20 cellular contexts compared by ENCODE assay signal in the genomic region with DNA sequence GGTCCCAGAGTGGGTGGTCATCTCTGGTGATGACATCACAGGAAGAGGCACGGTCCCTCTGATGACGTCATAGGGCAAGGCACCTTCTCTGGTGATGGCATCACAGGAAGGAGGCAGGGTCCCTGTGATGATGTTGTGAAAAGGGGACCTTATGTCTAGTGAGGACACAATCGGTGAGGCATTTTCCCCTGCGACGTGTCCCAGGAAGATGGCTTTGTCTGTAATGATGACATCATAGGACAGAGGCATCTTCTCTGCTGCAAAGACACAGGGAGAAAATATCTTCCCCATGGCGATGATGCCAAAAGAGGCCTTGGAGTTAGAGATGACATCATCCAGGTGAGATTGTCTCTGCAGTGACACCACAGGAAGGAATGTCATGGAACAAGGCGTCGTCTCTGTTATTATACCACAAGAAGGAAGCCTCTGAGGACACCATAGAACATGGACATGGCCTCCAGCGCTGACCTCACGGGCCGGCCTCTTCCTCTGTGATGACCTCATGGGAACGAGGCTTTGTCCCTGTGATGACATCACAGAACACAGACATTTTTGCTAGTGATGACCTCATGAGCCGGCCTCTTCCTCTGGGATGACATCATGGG. TPM values are rescaled to one million over a fixed set of nuclear protein-coding genes. Genes with fewer than 3 reads are reported as not detected.
A peak's percentile ranks its signal among the peaks of the same experiment; 100 is the strongest.
DNase-seq lines count a peak whose midpoint lies in the region; ATAC-seq, FAIRE-seq and TF ChIP-seq lines count a peak whose summit lies in the region.
"Had no signal": no experiment of that assay in that cellular context is flagged by ENCODE, and none has a peak within 500 bp of the region (broad histone marks: within the 10 kb centered on the region; RNA-seq: fewer than 3 reads in every experiment).

No MANE protein-coding gene starts in this region.

- H3K4me2 ChIP-seq in HepG2 (ENCODE audit: low read depth, low read length): no peak overlapping the region

- peaks cover 9% of the 10 kb centered on the region for H3K27me3 Mint-ChIP-seq in endothelial cell (ENCODE audit: unreplicated experiment)

- H3K9me3 ChIP-seq in HepG2 (ENCODE audit: low read length): no peaks in the 10 kb centered on the region
- H3K9me3 ChIP-seq in right lobe of liver: no peaks in the 10 kb centered on the region

- CTCF ChIA-PET in HepG2 (lab: Yijun Ruan, JAX; ENCODE audit: low intra/inter-chr PET ratio, low total read pairs): no interaction called here

- in situ Hi-C loops in HepG2 (cut with HindIII; ENCODE audit: extremely low pct_ligation_motif_present, low pct_unique_long_range_greater_than_20kb): no loop called here

- peaks cover 6% of the 10 kb centered on the region for H3K36me3 Mint-ChIP-seq in endothelial cell (ENCODE audit: low read depth, unreplicated experiment)

- ATAC-seq in HepG2 (no peak), right lobe of liver (no peak), HG03565 (IDR thresholded peaks at IDR 0.05; ENCODE audit: unreplicated experiment) (no peak), HG03457 (IDR thresholded peaks at IDR 0.05; ENCODE audit: unreplicated experiment) (no peak)
- ATAC-seq: Panc1, SK-N-SH treated with all-trans-retinoic acid at 6 μM for 48 hours had no signal

- H3K9me3 Mint-ChIP-seq in endothelial cell (ENCODE audit: unreplicated experiment): no peaks in the 10 kb centered on the region

- no peaks in the 10 kb centered on the region for H3K36me3 ChIP-seq in HepG2 (replicated peaks in 1 of 2; ENCODE audit: control insufficient read depth in 1 of 2, insufficient read depth in 2 of 2, low read length in 2 of 2)
- no peaks in the 10 kb centered on the region for H3K36me3 ChIP-seq in right lobe of liver

- TF ChIP-seq RAD21 in HepG2 (CRISPR knock-in tag; IDR thresholded peaks at IDR 0.05) (no peak), Ishikawa (IDR thresholded peaks at IDR 0.05; ENCODE audit: low read depth) (no peak)

- H3K4me3 ChIP-seq in HepG2 (replicated peaks in 1 of 3; ENCODE audit: insufficient read depth in 1 of 3, low read depth in 2 of 3, low read length in 3 of 3) (no peak overlapping the region), right lobe of liver (no peak overlapping the region)

- H3K27me3 ChIP-seq in HepG2 (ENCODE audit: control insufficient read depth in 1 of 2, insufficient read depth in 2 of 2, low read length in 2 of 2): peaks cover 0 to 2% of the 10 kb centered on the region in 2 experiments; a peak in 1 of 5 replicates
- H3K27me3 ChIP-seq in right lobe of liver: peaks cover 0 to 10% of the 10 kb centered on the region in 2 donors

- TF ChIP-seq POLR2A in HepG2 (IDR thresholded peaks at IDR 0.05; ENCODE audit: insufficient read depth in 1 of 2, low read depth in 2 of 2, low read length in 2 of 2): no peak
- TF ChIP-seq POLR2A in right lobe of liver (IDR thresholded peaks at IDR 0.05): no peak

- H3K4me1 Mint-ChIP-seq in endothelial cell (ENCODE audit: unreplicated experiment): no peaks in the 10 kb centered on the region

- no peaks in the 10 kb centered on the region for H3K79me2 ChIP-seq in HepG2 (ENCODE audit: insufficient read depth, low read length)

- H2AFZ ChIP-seq in HepG2 (ENCODE audit: low read length): no peak overlapping the region

- POLR2A ChIA-PET in HepG2 (lab: Yijun Ruan, JAX): no interaction called here

- no peak for FAIRE-seq in HepG2 (lab: Jason Lieb, UNC)
- FAIRE-seq: A204.1, H54 had no signal

- DNase-seq in HepG2 (ENCODE audit: low spot score) (no peak), right lobe of liver (no peak), endothelial cell (ENCODE audit: low spot score) (no peak), substantia nigra (lab: John Stamatoyannopoulos, UW) (no peak), SK-N-DZ (ENCODE audit: low spot score) (no peak)
- DNase-seq: AML-193, DMS79, GF-D8, Karpas-422, NCI-H187 treated with DMSO at 0.1 percent for 48 hours, NCI-H2171, NCI-H510A treated with DMSO at 0.1 percent for 48 hours, Right ventricle myocardium superior had no signal

- no peaks in the 10 kb centered on the region for H4K20me1 ChIP-seq in HepG2 (ENCODE audit: insufficient read depth, low read length)

- WGBS in HepG2 (ENCODE audit: low lambda C conversion rate): 46% methylated on average over 12 of the region's 13 CpGs
- WGBS in right lobe of liver (ENCODE audit: insufficient coverage, low coverage, low lambda C conversion rate, missing lambda C conversion rate): 64% methylated on average over 9 of the region's 13 CpGs

- intact Hi-C loops in HepG2 (cut with micrococcal nuclease; ENCODE audit: unreplicated experiment): no loop called here
- intact Hi-C loops in right lobe of liver (cut with DNase I): no loop called here

- no peak overlapping the region for H3K27ac Mint-ChIP-seq in endothelial cell (ENCODE audit: unreplicated experiment)

- H3K9ac ChIP-seq in HepG2 (ENCODE audit: insufficient read depth, low read depth, low read length): no peak overlapping the region

- H3K4me1 ChIP-seq in HepG2 (ENCODE audit: insufficient read depth, low read length): no peaks in the 10 kb centered on the region
- H3K4me1 ChIP-seq in right lobe of liver: no peaks in the 10 kb centered on the region

- BruUV-seq in HepG2 (replicated peaks; lab: Mats Ljungman, UMichigan): no TSS peak

- peak overlapping the region; percentile 14 for H3K4me3 Mint-ChIP-seq in endothelial cell (ENCODE audit: unreplicated experiment)

- H3K27ac ChIP-seq in HepG2 (ENCODE audit: extremely low read length, insufficient read depth, low read length) (no peak overlapping the region), right lobe of liver (no peak overlapping the region), substantia nigra (ENCODE audit: low read depth, low read length, poor library complexity, severe bottlenecking) (peak overlapping the region; percentile 30)

- TF ChIP-seq CTCF in HepG2 (CRISPR knock-in tag; IDR thresholded peaks at IDR 0.05): no peak
- no peak for TF ChIP-seq CTCF in right lobe of liver (IDR thresholded peaks at IDR 0.05)
- TF ChIP-seq CTCF in endothelial cell (IDR thresholded peaks at IDR 0.05; ENCODE audit: unreplicated experiment): no peak

- no peak for TF ChIP-seq EP300 in HepG2 (IDR thresholded peaks at IDR 0.05; ENCODE audit: low read depth in 2 of 2, low read length in 2 of 2)
- no peak for TF ChIP-seq EP300 in HepG2 (CRISPR knock-in tag; IDR thresholded peaks at IDR 0.05; ENCODE audit: borderline replicate concordance)
- TF ChIP-seq EP300 in Ishikawa (IDR thresholded peaks at IDR 0.05; ENCODE audit: borderline replicate concordance): no peak

RNA-seq across cellular contexts. Expression of gene SHISA7, which starts 10.6 kb away (rescaled TPM):
- total RNA-seq in HepG2 (2016; rRNA removed; fragmentation: Illumina TruSeq; extraction: Trizol) (not detected in 2 replicates), right lobe of liver (under 1 TPM in 1 of 6 experiments, not detected in 5; 0.04 TPM), endothelial cell (ENCODE audit: unreplicated experiment) (not detected)
- not detected in 2 replicates for total RNA-seq in HepG2 (2016; cell fraction: cytosol; rRNA removed; fragmentation: Illumina TruSeq; extraction: Trizol; ENCODE audit: low read depth)
- not detected in 2 replicates for total RNA-seq in HepG2 (2016; cell fraction: insoluble cytoplasmic fraction; rRNA removed; fragmentation: Illumina TruSeq; extraction: Trizol)
- not detected in 2 replicates for total RNA-seq in HepG2 (2016; cell fraction: membrane; rRNA removed; fragmentation: Illumina TruSeq; extraction: Trizol)
- not detected in 2 replicates for total RNA-seq in HepG2 (2016; cell fraction: nucleus; rRNA removed; fragmentation: Illumina TruSeq; extraction: Trizol)
- polyA plus RNA-seq in HepG2 (2011; rRNA removed): not detected in 2 replicates
- not detected in 2 replicates for polyA plus RNA-seq in HepG2 (2011; cell fraction: cytosol; rRNA removed)
- not detected in 2 replicates for polyA plus RNA-seq in HepG2 (2011; cell fraction: nucleus; rRNA removed)
- polyA plus RNA-seq in HepG2 (2012): not detected in 2 replicates
- polyA plus RNA-seq in HepG2 (2016; cell fraction: cytosol; fragmentation: Illumina TruSeq; extraction: Trizol; ENCODE audit: low read depth): not detected in 2 replicates
- not detected in 2 replicates for polyA plus RNA-seq in HepG2 (2016; cell fraction: insoluble cytoplasmic fraction; fragmentation: Illumina TruSeq; extraction: Trizol; ENCODE audit: low read depth)
- polyA plus RNA-seq in HepG2 (2016; cell fraction: membrane; fragmentation: Illumina TruSeq; extraction: Trizol; ENCODE audit: low read depth): not detected in 2 replicates
- polyA plus RNA-seq in HepG2 (2016; cell fraction: nucleus; fragmentation: Illumina TruSeq; extraction: Trizol; ENCODE audit: insufficient read depth, low read depth): not detected in 2 replicates
- polyA minus RNA-seq in HepG2 (2011; rRNA and poly(A)+ RNA removed; ENCODE audit: low replicate concordance): 0.05 TPM in 1 of 2 replicates, not detected in the other
- not detected in 2 replicates for polyA minus RNA-seq in HepG2 (2011; cell fraction: cytosol; rRNA and poly(A)+ RNA removed)
- not detected in 2 replicates for polyA minus RNA-seq in HepG2 (2011; cell fraction: nucleus; rRNA and poly(A)+ RNA removed)
- polyA plus RNA-seq in SK-N-DZ (2014; cell fraction: cytosol; rRNA removed): 0.29 and 0.62 TPM in 2 replicates
- 0.46 and 0.94 TPM in 2 replicates for polyA plus RNA-seq in SK-N-DZ (2014; cell fraction: nucleus; rRNA removed)
- total RNA-seq: Right ventricle myocardium superior had no signal

RNA-seq across cellular contexts. Expression of gene UBE2S, which starts 24.9 kb away (rescaled TPM):
- total RNA-seq in HepG2 (2016; rRNA removed; fragmentation: Illumina TruSeq; extraction: Trizol) (29.5 and 39.3 TPM in 2 replicates), right lobe of liver (10 to 100 TPM in 3 of 6 experiments, 1 to 10 TPM in 3; 4.3 to 16.4 (median 9.1) TPM), endothelial cell (ENCODE audit: unreplicated experiment) (56.2 TPM)
- 24.2 and 26.4 TPM in 2 replicates for total RNA-seq in HepG2 (2016; cell fraction: cytosol; rRNA removed; fragmentation: Illumina TruSeq; extraction: Trizol; ENCODE audit: low read depth)
- total RNA-seq in HepG2 (2016; cell fraction: insoluble cytoplasmic fraction; rRNA removed; fragmentation: Illumina TruSeq; extraction: Trizol): 27.5 and 32.8 TPM in 2 replicates
- total RNA-seq in HepG2 (2016; cell fraction: membrane; rRNA removed; fragmentation: Illumina TruSeq; extraction: Trizol): 46.3 and 52.3 TPM in 2 replicates
- total RNA-seq in HepG2 (2016; cell fraction: nucleus; rRNA removed; fragmentation: Illumina TruSeq; extraction: Trizol): 8.8 and 13.3 TPM in 2 replicates
- polyA plus RNA-seq in HepG2 (2011; rRNA removed): 26.6 and 32.2 TPM in 2 replicates
- polyA plus RNA-seq in HepG2 (2011; cell fraction: cytosol; rRNA removed): 13.5 and 25.5 TPM in 2 replicates
- polyA plus RNA-seq in HepG2 (2011; cell fraction: nucleus; rRNA removed): 11.7 and 17.0 TPM in 2 replicates
- polyA plus RNA-seq in HepG2 (2012): 13.3 and 15.9 TPM in 2 replicates
- 40.7 and 47.0 TPM in 2 replicates for polyA plus RNA-seq in HepG2 (2016; cell fraction: cytosol; fragmentation: Illumina TruSeq; extraction: Trizol; ENCODE audit: low read depth)
- 40.6 and 48.2 TPM in 2 replicates for polyA plus RNA-seq in HepG2 (2016; cell fraction: insoluble cytoplasmic fraction; fragmentation: Illumina TruSeq; extraction: Trizol; ENCODE audit: low read depth)
- polyA plus RNA-seq in HepG2 (2016; cell fraction: membrane; fragmentation: Illumina TruSeq; extraction: Trizol; ENCODE audit: low read depth): 58.0 and 64.6 TPM in 2 replicates
- 28.6 and 29.6 TPM in 2 replicates for polyA plus RNA-seq in HepG2 (2016; cell fraction: nucleus; fragmentation: Illumina TruSeq; extraction: Trizol; ENCODE audit: insufficient read depth, low read depth)
- polyA minus RNA-seq in HepG2 (2011; rRNA and poly(A)+ RNA removed; ENCODE audit: low replicate concordance): 27.9 and 372 TPM in 2 replicates
- polyA minus RNA-seq in HepG2 (2011; cell fraction: cytosol; rRNA and poly(A)+ RNA removed): 21.6 and 27.8 TPM in 2 replicates
- 11.3 and 12.2 TPM in 2 replicates for polyA minus RNA-seq in HepG2 (2011; cell fraction: nucleus; rRNA and poly(A)+ RNA removed)
- polyA plus RNA-seq in SK-N-DZ (2014; cell fraction: cytosol; rRNA removed): 250 and 342 TPM in 2 replicates
- polyA plus RNA-seq in SK-N-DZ (2014; cell fraction: nucleus; rRNA removed): 105 and 147 TPM in 2 replicates

RNA-seq across cellular contexts. Expression of gene ISOC2, which starts 29.0 kb away (rescaled TPM):
- total RNA-seq in HepG2 (2016; rRNA removed; fragmentation: Illumina TruSeq; extraction: Trizol): 105 and 106 TPM in 2 replicates
- total RNA-seq in HepG2 (2016; cell fraction: cytosol; rRNA removed; fragmentation: Illumina TruSeq; extraction: Trizol; ENCODE audit: low read depth): 58.0 and 83.1 TPM in 2 replicates
- 111 TPM in 2 replicates for total RNA-seq in HepG2 (2016; cell fraction: insoluble cytoplasmic fraction; rRNA removed; fragmentation: Illumina TruSeq; extraction: Trizol)
- 74.7 and 115 TPM in 2 replicates for total RNA-seq in HepG2 (2016; cell fraction: membrane; rRNA removed; fragmentation: Illumina TruSeq; extraction: Trizol)
- 35.2 and 36.6 TPM in 2 replicates for total RNA-seq in HepG2 (2016; cell fraction: nucleus; rRNA removed; fragmentation: Illumina TruSeq; extraction: Trizol)
- polyA plus RNA-seq in HepG2 (2011; rRNA removed): 76.8 and 91.2 TPM in 2 replicates
- polyA plus RNA-seq in HepG2 (2011; cell fraction: cytosol; rRNA removed): 54.7 and 108 TPM in 2 replicates
- 86.0 and 95.9 TPM in 2 replicates for polyA plus RNA-seq in HepG2 (2011; cell fraction: nucleus; rRNA removed)
- polyA plus RNA-seq in HepG2 (2012): 45.9 and 55.5 TPM in 2 replicates
- 60.4 and 89.7 TPM in 2 replicates for polyA plus RNA-seq in HepG2 (2016; cell fraction: cytosol; fragmentation: Illumina TruSeq; extraction: Trizol; ENCODE audit: low read depth)
- polyA plus RNA-seq in HepG2 (2016; cell fraction: insoluble cytoplasmic fraction; fragmentation: Illumina TruSeq; extraction: Trizol; ENCODE audit: low read depth): 101 and 114 TPM in 2 replicates
- 71.9 and 93.3 TPM in 2 replicates for polyA plus RNA-seq in HepG2 (2016; cell fraction: membrane; fragmentation: Illumina TruSeq; extraction: Trizol; ENCODE audit: low read depth)
- 63.4 and 69.6 TPM in 2 replicates for polyA plus RNA-seq in HepG2 (2016; cell fraction: nucleus; fragmentation: Illumina TruSeq; extraction: Trizol; ENCODE audit: insufficient read depth, low read depth)
- polyA minus RNA-seq in HepG2 (2011; rRNA and poly(A)+ RNA removed; ENCODE audit: low replicate concordance): 18.3 and 57.5 TPM in 2 replicates
- 34.3 and 34.6 TPM in 2 replicates for polyA minus RNA-seq in HepG2 (2011; cell fraction: cytosol; rRNA and poly(A)+ RNA removed)
- polyA minus RNA-seq in HepG2 (2011; cell fraction: nucleus; rRNA and poly(A)+ RNA removed): 21.0 and 25.6 TPM in 2 replicates
- total RNA-seq in right lobe of liver: 100 to 1,000 TPM in 3 of 6 experiments, 10 to 100 TPM in 3; 69.4 to 222 (median 100) TPM
- total RNA-seq in endothelial cell (ENCODE audit: unreplicated experiment): 20.2 TPM
- polyA plus RNA-seq in SK-N-DZ (2014; cell fraction: cytosol; rRNA removed): 52.6 and 61.5 TPM in 2 replicates
- 29.9 and 47.9 TPM in 2 replicates for polyA plus RNA-seq in SK-N-DZ (2014; cell fraction: nucleus; rRNA removed)

RNA-seq across cellular contexts. Expression of gene C19orf85, which starts 32.1 kb away (rescaled TPM):
- total RNA-seq in HepG2 (2016; rRNA removed; fragmentation: Illumina TruSeq; extraction: Trizol) (not detected in 2 replicates), right lobe of liver (not detected), endothelial cell (ENCODE audit: unreplicated experiment) (not detected)
- total RNA-seq in HepG2 (2016; cell fraction: cytosol; rRNA removed; fragmentation: Illumina TruSeq; extraction: Trizol; ENCODE audit: low read depth): not detected in 2 replicates
- not detected in 2 replicates for total RNA-seq in HepG2 (2016; cell fraction: insoluble cytoplasmic fraction; rRNA removed; fragmentation: Illumina TruSeq; extraction: Trizol)
- not detected in 2 replicates for total RNA-seq in HepG2 (2016; cell fraction: membrane; rRNA removed; fragmentation: Illumina TruSeq; extraction: Trizol)
- not detected in 2 replicates for total RNA-seq in HepG2 (2016; cell fraction: nucleus; rRNA removed; fragmentation: Illumina TruSeq; extraction: Trizol)
- not detected in 2 replicates for polyA plus RNA-seq in HepG2 (2011; rRNA removed)
- not detected in 2 replicates for polyA plus RNA-seq in HepG2 (2011; cell fraction: cytosol; rRNA removed)
- not detected in 2 replicates for polyA plus RNA-seq in HepG2 (2011; cell fraction: nucleus; rRNA removed)
- polyA plus RNA-seq in HepG2 (2012): not detected in 2 replicates
- polyA plus RNA-seq in HepG2 (2016; cell fraction: cytosol; fragmentation: Illumina TruSeq; extraction: Trizol; ENCODE audit: low read depth): not detected in 2 replicates
- polyA plus RNA-seq in HepG2 (2016; cell fraction: insoluble cytoplasmic fraction; fragmentation: Illumina TruSeq; extraction: Trizol; ENCODE audit: low read depth): not detected in 2 replicates
- polyA plus RNA-seq in HepG2 (2016; cell fraction: membrane; fragmentation: Illumina TruSeq; extraction: Trizol; ENCODE audit: low read depth): not detected in 2 replicates
- not detected in 2 replicates for polyA plus RNA-seq in HepG2 (2016; cell fraction: nucleus; fragmentation: Illumina TruSeq; extraction: Trizol; ENCODE audit: insufficient read depth, low read depth)
- polyA minus RNA-seq in HepG2 (2011; rRNA and poly(A)+ RNA removed; ENCODE audit: low replicate concordance): not detected in 2 replicates
- polyA minus RNA-seq in HepG2 (2011; cell fraction: cytosol; rRNA and poly(A)+ RNA removed): not detected in 2 replicates
- not detected in 2 replicates for polyA minus RNA-seq in HepG2 (2011; cell fraction: nucleus; rRNA and poly(A)+ RNA removed)
- 0.52 and 0.73 TPM in 2 replicates for polyA plus RNA-seq in SK-N-DZ (2014; cell fraction: cytosol; rRNA removed)
- 0.96 TPM in 1 of 2 replicates, not detected in the other for polyA plus RNA-seq in SK-N-DZ (2014; cell fraction: nucleus; rRNA removed)
- total RNA-seq: Right ventricle myocardium superior had no signal

RNA-seq across cellular contexts. Expression of gene ZNF628, which starts 44.0 kb away (rescaled TPM):
- total RNA-seq in HepG2 (2016; rRNA removed; fragmentation: Illumina TruSeq; extraction: Trizol) (1.00 and 1.2 TPM in 2 replicates), right lobe of liver (1 to 10 TPM; 3.4 to 9.2 (median 4.4) TPM), endothelial cell (ENCODE audit: unreplicated experiment) (8.7 TPM)
- 0.53 and 0.91 TPM in 2 replicates for total RNA-seq in HepG2 (2016; cell fraction: cytosol; rRNA removed; fragmentation: Illumina TruSeq; extraction: Trizol; ENCODE audit: low read depth)
- total RNA-seq in HepG2 (2016; cell fraction: insoluble cytoplasmic fraction; rRNA removed; fragmentation: Illumina TruSeq; extraction: Trizol): 0.98 and 1.1 TPM in 2 replicates
- total RNA-seq in HepG2 (2016; cell fraction: membrane; rRNA removed; fragmentation: Illumina TruSeq; extraction: Trizol): 1.9 and 2.5 TPM in 2 replicates
- total RNA-seq in HepG2 (2016; cell fraction: nucleus; rRNA removed; fragmentation: Illumina TruSeq; extraction: Trizol): 1.2 TPM in 2 replicates
- polyA plus RNA-seq in HepG2 (2011; rRNA removed): 0.48 and 0.54 TPM in 2 replicates
- 0.19 and 0.56 TPM in 2 replicates for polyA plus RNA-seq in HepG2 (2011; cell fraction: cytosol; rRNA removed)
- polyA plus RNA-seq in HepG2 (2011; cell fraction: nucleus; rRNA removed): 2.8 and 4.7 TPM in 2 replicates
- polyA plus RNA-seq in HepG2 (2012): 1.7 and 1.9 TPM in 2 replicates
- polyA plus RNA-seq in HepG2 (2016; cell fraction: cytosol; fragmentation: Illumina TruSeq; extraction: Trizol; ENCODE audit: low read depth): 0.40 and 0.47 TPM in 2 replicates
- 1.4 and 2.1 TPM in 2 replicates for polyA plus RNA-seq in HepG2 (2016; cell fraction: insoluble cytoplasmic fraction; fragmentation: Illumina TruSeq; extraction: Trizol; ENCODE audit: low read depth)
- 1.1 and 2.4 TPM in 2 replicates for polyA plus RNA-seq in HepG2 (2016; cell fraction: membrane; fragmentation: Illumina TruSeq; extraction: Trizol; ENCODE audit: low read depth)
- polyA plus RNA-seq in HepG2 (2016; cell fraction: nucleus; fragmentation: Illumina TruSeq; extraction: Trizol; ENCODE audit: insufficient read depth, low read depth): 2.5 and 2.7 TPM in 2 replicates
- 0.75 and 2.3 TPM in 2 replicates for polyA minus RNA-seq in HepG2 (2011; rRNA and poly(A)+ RNA removed; ENCODE audit: low replicate concordance)
- polyA minus RNA-seq in HepG2 (2011; cell fraction: cytosol; rRNA and poly(A)+ RNA removed): 1.9 and 2.1 TPM in 2 replicates
- 0.62 and 1.8 TPM in 2 replicates for polyA minus RNA-seq in HepG2 (2011; cell fraction: nucleus; rRNA and poly(A)+ RNA removed)
- 0.89 and 0.93 TPM in 2 replicates for polyA plus RNA-seq in SK-N-DZ (2014; cell fraction: cytosol; rRNA removed)
- polyA plus RNA-seq in SK-N-DZ (2014; cell fraction: nucleus; rRNA removed): 0.79 and 1.1 TPM in 2 replicates
